ENCODE assay signal across 18 cellular contexts in genomic region chr16:88762941-88763340, GRCh38. TPM values are rescaled to one million over a fixed set of nuclear protein-coding genes. Genes with fewer than 3 reads are reported as not detected.
DNase-seq lines count a peak whose midpoint lies in the region; ATAC-seq, FAIRE-seq and TF ChIP-seq lines count a peak whose summit lies in the region.
"Had no signal": no experiment of that assay in that cellular context is flagged by ENCODE, and none has a peak within 500 bp of the region (broad histone marks: within the 10 kb centered on the region; RNA-seq: fewer than 3 reads in every experiment).

No MANE protein-coding gene starts in this region.

- H2AFZ ChIP-seq in H1 (ENCODE audit: low read length) = no peak overlapping the region

- H3K23me2 ChIP-seq in H1 (ENCODE audit: low read depth, low read length) = no peaks in the 10 kb centered on the region

- H3K9ac ChIP-seq in HUES6 (ENCODE audit: low read length) (no peak overlapping the region), H1 (replicated peaks in 1 of 4; ENCODE audit: extremely low read depth in 1 of 4, low read depth in 3 of 4, low read length in 3 of 4) (peak overlapping the region in 1 of 4 experiments; percentile 31; a peak in 2 of 7 replicates)
- H3K9ac ChIP-seq: SK-N-SH had no signal

- FAIRE-seq in H1 (lab: Jason Lieb, UNC) = no peak
- FAIRE-seq: HTR-8/SVneo had no signal

- H2BK20ac ChIP-seq in H1 (ENCODE audit: low read length) = no peak overlapping the region; the same call in 1 of the 2 replicates

- peak overlapping the region; percentile 95 for H2BK12ac ChIP-seq in H1 (ENCODE audit: low read depth, low read length)

- no peak overlapping the region for H2BK120ac ChIP-seq in H1 (replicated peaks; ENCODE audit: low read depth, low read length)

- TF ChIP-seq POLR2A in H1 (IDR thresholded peaks at IDR 0.05; ENCODE audit: control extremely low read depth in 1 of 2, low read depth in 2 of 2, low read length in 2 of 2) = no peak
- no peak for TF ChIP-seq POLR2A in thyroid gland (IDR thresholded peaks at IDR 0.05)

- peaks cover 51% of the 10 kb centered on the region for H3K4me1 ChIP-seq in HUES6 (ENCODE audit: control insufficient read depth, insufficient read depth, low read length)
- H3K4me1 ChIP-seq in H1 (replicated peaks in 1 of 4; ENCODE audit: control insufficient read depth in 3 of 4, insufficient read depth in 4 of 4, low read length in 3 of 4) = peaks cover 4 to 37% (median 29%) of the 10 kb centered on the region in 4 experiments
- H3K4me1 ChIP-seq in mesodermal cell (ENCODE audit: control insufficient read depth, insufficient read depth, low read length, poor library complexity, severe bottlenecking) = peaks cover 55% of the 10 kb centered on the region
- H3K4me1 ChIP-seq in thyroid gland = peaks cover 74 to 100% of the 10 kb centered on the region in 2 donors

- CTCF ChIA-PET in H1 (lab: Charles Lee; ENCODE audit: partially characterized antibody) = interaction anchor here (0.6 to 25.0 kb wide), 15 partner anchors 10 to 470 kb away, joined by 3 to 251 read pairs (median 5); no protein-coding TSS in a partner anchor

- H3K27ac ChIP-seq in HUES6 (ENCODE audit: low read depth, low read length) = peak overlapping the region; percentile 25; the same call in 1 of the 2 replicates
- peak overlapping the region; percentile 64 for H3K27ac ChIP-seq in H1 (ENCODE audit: low read depth, low read length)
- peak overlapping the region; percentile 47 for H3K27ac ChIP-seq in mesodermal cell (ENCODE audit: low read depth, low read length, severe bottlenecking)
- peak overlapping the region; percentile 62 to 72 (median 67) for H3K27ac ChIP-seq in thyroid gland
- H3K27ac ChIP-seq: thoracic aorta had no signal

- peaks cover 2 to 13% of the 10 kb centered on the region in 2 experiments for H4K20me1 ChIP-seq in H1 (replicated peaks in 1 of 2; ENCODE audit: control insufficient read depth in 1 of 2, insufficient read depth in 2 of 2, low read length in 2 of 2)

- H4K91ac ChIP-seq in H1 (replicated peaks; ENCODE audit: insufficient read length, low read length) = peak overlapping the region; percentile 66

- peak overlapping the region; percentile 30 to 64; a peak in 3 of 4 replicates for H3K4me2 ChIP-seq in H1 (ENCODE audit: insufficient read depth in 1 of 2, low read depth in 2 of 2, low read length in 2 of 2)
- H3K4me2 ChIP-seq: SK-N-SH had no signal

- no peak overlapping the region for H3K4ac ChIP-seq in H1 (replicated peaks; ENCODE audit: insufficient read length, low read depth, low read length)

- peaks cover 0 to 2% of the 10 kb centered on the region in 2 experiments; a peak in 2 of 4 replicates for H3K79me2 ChIP-seq in H1 (ENCODE audit: control insufficient read depth in 1 of 2, insufficient read depth in 2 of 2, low read length in 2 of 2)

- no peak for TF ChIP-seq RAD21 in H1 (IDR thresholded peaks at IDR 0.05 in 1 of 2, conservative IDR thresholded peaks at IDR 0.05 in 1 of 2; ENCODE audit: low read depth in 2 of 2, low read length in 2 of 2)

- H3K56ac ChIP-seq in H1 (replicated peaks; ENCODE audit: insufficient read length, low read depth, low read length) = no peak overlapping the region

- WGBS in H1 (ENCODE audit: extremely low coverage in 1 of 2, insufficient coverage in 1 of 2, insufficient read length in 1 of 2, insufficient replicate concordance in 2 of 2, low coverage in 1 of 2, low lambda C conversion rate in 2 of 2, missing lambda C conversion rate in 1 of 2), 2 experiments = 77% methylated on average over 10 of the region's 10 CpGs; no CpG with 5 or more reads in 1 of the 2 experiments
- 76 to 81% methylated on average over 9 to 10 of the region's 10 CpGs for WGBS in mesodermal cell (ENCODE audit: insufficient coverage in 2 of 2), 2 experiments
- 64 to 82% methylated on average over 9 to 10 of the region's 10 CpGs for WGBS in thyroid gland, 2 donors

- no peak for TF ChIP-seq EP300 in H1 (IDR thresholded peaks at IDR 0.05; ENCODE audit: borderline replicate concordance in 1 of 2, low read depth in 2 of 2, low read length in 2 of 2)

- no peak overlapping the region for H2BK15ac ChIP-seq in H1 (ENCODE audit: low read length)

- H3K23ac ChIP-seq in H1 (ENCODE audit: insufficient read length) = no peak overlapping the region

- POLR2A ChIA-PET in H1 (lab: Charles Lee; ENCODE audit: partially characterized antibody) = interaction anchor here (1.8 to 4.1 kb wide), 6 partner anchors 10 to 48 kb away, joined by 3 to 22 read pairs (median 12); partner anchors contain the start of gene APRT

- peak overlapping the region; percentile 36; the same call in 1 of the 2 replicates for H4K8ac ChIP-seq in H1 (ENCODE audit: extremely low read depth, insufficient read depth, low read length)

- H2BK5ac ChIP-seq in H1 (ENCODE audit: low read depth, low read length) = peak overlapping the region; percentile 82

- no peak overlapping the region for H3K14ac ChIP-seq in H1 (ENCODE audit: insufficient read length)

- H3K36me3 ChIP-seq in HUES6 (ENCODE audit: control insufficient read depth, insufficient read depth, low read length) (no peaks in the 10 kb centered on the region), H1 (ENCODE audit: control insufficient read depth in 2 of 4, insufficient read depth in 4 of 4, low read length in 3 of 4) (no peaks in the 10 kb centered on the region), mesodermal cell (ENCODE audit: control insufficient read depth, insufficient read depth, low read length) (peaks cover 6% of the 10 kb centered on the region), thyroid gland (no peaks in the 10 kb centered on the region)
- H3K36me3 ChIP-seq: Peyer's patch, thoracic aorta had no signal

- TF ChIP-seq CTCF in H1 (IDR thresholded peaks at IDR 0.05; ENCODE audit: control extremely low read depth in 1 of 3, insufficient read depth in 1 of 3, low read depth in 1 of 3, low read length in 3 of 3) (no peak), thyroid gland (IDR thresholded peaks at IDR 0.05) (no peak)

- ATAC-seq in GM18909 (IDR thresholded peaks at IDR 0.05; ENCODE audit: poor library complexity, unreplicated experiment) (no peak), HG03280 (IDR thresholded peaks at IDR 0.05; ENCODE audit: unreplicated experiment) (no peak), GM19395 (IDR thresholded peaks at IDR 0.05; ENCODE audit: unreplicated experiment) (no peak)
- ATAC-seq: activated CD8-positive, alpha-beta T cell treated with anti-CD3 and anti-CD28 coated beads for 36 hours; heart left ventricle had no signal

- peaks cover 67% of the 10 kb centered on the region; the same call in 1 of the 2 replicates for H3K27me3 ChIP-seq in HUES6 (ENCODE audit: control insufficient read depth, insufficient read depth, low read length)
- no peaks in the 10 kb centered on the region for H3K27me3 ChIP-seq in H1 (replicated peaks in 1 of 4; ENCODE audit: control insufficient read depth in 3 of 4, extremely low read depth in 1 of 4, insufficient read depth in 3 of 4, low read length in 3 of 4)
- no peaks in the 10 kb centered on the region for H3K27me3 ChIP-seq in thyroid gland
- H3K27me3 ChIP-seq: heart left ventricle, Peyer's patch had no signal

- peak overlapping the region; percentile 41 for H4K5ac ChIP-seq in H1 (ENCODE audit: insufficient read length, low read depth, low read length)

- no peaks in the 10 kb centered on the region for H3K9me3 ChIP-seq in HUES6 (ENCODE audit: control insufficient read depth, insufficient read depth, low read depth, low read length)
- H3K9me3 ChIP-seq in H1 (ENCODE audit: insufficient read depth in 2 of 2, low read depth in 1 of 2, low read length in 1 of 2) = no peaks in the 10 kb centered on the region
- H3K9me3 ChIP-seq in mesodermal cell (ENCODE audit: control insufficient read depth, low read length) = no peaks in the 10 kb centered on the region
- H3K9me3 ChIP-seq in thyroid gland = no peaks in the 10 kb centered on the region
- H3K9me3 ChIP-seq: Peyer's patch, SK-N-SH, thoracic aorta had no signal

- H3K4me3 ChIP-seq in HUES6 (ENCODE audit: low read depth, low read length) (no peak overlapping the region), H1 (ENCODE audit: extremely low read depth in 1 of 4, insufficient read depth in 2 of 4, low read depth in 3 of 4, low read length in 4 of 4) (no peak overlapping the region), mesodermal cell (ENCODE audit: extremely low read depth, insufficient read depth, low read length, poor library complexity, severe bottlenecking) (no peak overlapping the region), thyroid gland (replicated peaks in 1 of 3) (no peak overlapping the region)
- H3K4me3 ChIP-seq: heart left ventricle, Peyer's patch, thoracic aorta had no signal

- intact Hi-C loops in thyroid gland (cut with DNase I) = no loop called here

- H3K18ac ChIP-seq in H1 (ENCODE audit: extremely low read depth, low read length) = peak overlapping the region; percentile 78; the same call in 1 of the 2 replicates

- peak overlapping the region; percentile 92 for H2AK5ac ChIP-seq in H1 (ENCODE audit: low read depth, low read length)

- DNase-seq in H1 (ENCODE audit: low read depth in 1 of 2, low spot score in 2 of 2) = no peak
- no peak for DNase-seq in thyroid gland
- DNase-seq in stimulated activated CD4-positive, alpha-beta T cell treated with anti-CD3 and anti-CD28 coated beads, Interleukin-4, amount 100 ng/mL, for 24 hours = no peak
- DNase-seq: activated CD8-positive, alpha-beta T cell treated with anti-CD3 and anti-CD28 coated beads for 36 hours; activated naive CD4-positive, alpha-beta T cell treated with anti-CD3 and anti-CD28 coated beads, Interleukin-2, amount 10 ng/mL, durations not matched to agents 7 days and 5 days; activated T-cell treated with anti-CD3 and anti-CD28 coated beads, Interleukin-2, amount 50 U/mL, for 24 hours; anterior cingulate cortex; GOT3; heart left ventricle; Peyer's patch; SK-N-SH had no signal

- peaks cover 6% of the 10 kb centered on the region for H3K79me1 ChIP-seq in H1 (ENCODE audit: low read depth, low read length)

RNA-seq across cellular contexts. Expression of gene PIEZO1, which starts 22.1 kb away (rescaled TPM):
- 63.6 and 67.5 TPM in 2 replicates for total RNA-seq in H1 (2021; fragmentation: NEBNext Ultra II Directional; extraction: Animal tissue kit (Norgen Biotek cat#: 25700))
- polyA plus RNA-seq in H1 (2011; rRNA removed) = 42.3 and 62.6 TPM in 2 replicates
- 43.1 TPM for polyA plus RNA-seq in H1 (2011; cell fraction: cytosol; rRNA removed)
- 361 TPM for polyA plus RNA-seq in H1 (2011; cell fraction: nucleus; rRNA removed)
- 37.5 to 75.6 TPM (median 65.9 TPM) in 4 replicates for polyA plus RNA-seq in H1 (2012, experiment 1 of 2)
- 43.7 TPM for polyA plus RNA-seq in H1 (2012, experiment 2 of 2)
- polyA plus RNA-seq in H1 (2013, experiment 1 of 2) = 76.1 TPM
- polyA plus RNA-seq in H1 (2013, experiment 2 of 2) = 73.2 TPM
- 19.7 and 34.2 TPM in 2 replicates for polyA minus RNA-seq in H1 (2011; rRNA and poly(A)+ RNA removed)
- 33.0 TPM for polyA minus RNA-seq in H1 (2011; cell fraction: cytosol; rRNA and poly(A)+ RNA removed)
- polyA minus RNA-seq in H1 (2011; cell fraction: nucleus; rRNA and poly(A)+ RNA removed) = 63.0 TPM
- polyA plus RNA-seq in mesodermal cell (2013, experiment 1 of 2) = 99.8 TPM
- 78.4 TPM for polyA plus RNA-seq in mesodermal cell (2013, experiment 2 of 2)
- 100 to 1,000 TPM in 3 of 4 donors, 10 to 100 TPM in 1; 81.2 to 145 (median 113) TPM for total RNA-seq in thyroid gland

RNA-seq across cellular contexts. Expression of gene CDT1, which starts 40.6 kb away (rescaled TPM):
- 95.4 and 96.5 TPM in 2 replicates for total RNA-seq in H1 (2021; fragmentation: NEBNext Ultra II Directional; extraction: Animal tissue kit (Norgen Biotek cat#: 25700))
- polyA plus RNA-seq in H1 (2011; rRNA removed) = 76.7 and 141 TPM in 2 replicates
- 58.9 TPM for polyA plus RNA-seq in H1 (2011; cell fraction: cytosol; rRNA removed)
- polyA plus RNA-seq in H1 (2011; cell fraction: nucleus; rRNA removed) = 87.0 TPM
- polyA plus RNA-seq in H1 (2012, experiment 1 of 2) = 38.0 to 88.5 TPM (median 80.4 TPM) in 4 replicates
- 81.9 TPM for polyA plus RNA-seq in H1 (2012, experiment 2 of 2)
- 43.2 TPM for polyA plus RNA-seq in H1 (2013, experiment 1 of 2)
- 40.8 TPM for polyA plus RNA-seq in H1 (2013, experiment 2 of 2)
- polyA minus RNA-seq in H1 (2011; rRNA and poly(A)+ RNA removed) = 33.2 and 36.2 TPM in 2 replicates
- polyA minus RNA-seq in H1 (2011; cell fraction: cytosol; rRNA and poly(A)+ RNA removed) = 144 TPM
- 89.1 TPM for polyA minus RNA-seq in H1 (2011; cell fraction: nucleus; rRNA and poly(A)+ RNA removed)
- 23.4 TPM for polyA plus RNA-seq in mesodermal cell (2013, experiment 1 of 2)
- 24.0 TPM for polyA plus RNA-seq in mesodermal cell (2013, experiment 2 of 2)
- 1 to 10 TPM in 2 of 4 donors, under 1 TPM in 2; 0.33 to 1.8 (median 0.99) TPM for total RNA-seq in thyroid gland

RNA-seq across cellular contexts. Expression of gene APRT, which starts 48.8 kb away (rescaled TPM):
- total RNA-seq in H1 (2021; fragmentation: NEBNext Ultra II Directional; extraction: Animal tissue kit (Norgen Biotek cat#: 25700)) = 221 and 244 TPM in 2 replicates
- polyA plus RNA-seq in H1 (2011; rRNA removed) = 267 and 272 TPM in 2 replicates
- polyA plus RNA-seq in H1 (2011; cell fraction: cytosol; rRNA removed) = 183 TPM
- polyA plus RNA-seq in H1 (2011; cell fraction: nucleus; rRNA removed) = 229 TPM
- polyA plus RNA-seq in H1 (2012, experiment 1 of 2) = 277 to 336 TPM (median 307 TPM) in 4 replicates
- 319 TPM for polyA plus RNA-seq in H1 (2012, experiment 2 of 2)
- polyA plus RNA-seq in H1 (2013, experiment 1 of 2) = 268 TPM
- 292 TPM for polyA plus RNA-seq in H1 (2013, experiment 2 of 2)
- 35.1 and 46.4 TPM in 2 replicates for polyA minus RNA-seq in H1 (2011; rRNA and poly(A)+ RNA removed)
- 153 TPM for polyA minus RNA-seq in H1 (2011; cell fraction: cytosol; rRNA and poly(A)+ RNA removed)
- 113 TPM for polyA minus RNA-seq in H1 (2011; cell fraction: nucleus; rRNA and poly(A)+ RNA removed)
- 112 TPM for polyA plus RNA-seq in mesodermal cell (2013, experiment 1 of 2)
- 94.0 TPM for polyA plus RNA-seq in mesodermal cell (2013, experiment 2 of 2)
- 100 to 1,000 TPM in 3 of 4 donors, 10 to 100 TPM in 1; 88.9 to 182 (median 118) TPM for total RNA-seq in thyroid gland

RNA-seq across cellular contexts. Expression of gene CTU2, which starts 56.6 kb away (rescaled TPM):
- 42.9 and 49.7 TPM in 2 replicates for total RNA-seq in H1 (2021; fragmentation: NEBNext Ultra II Directional; extraction: Animal tissue kit (Norgen Biotek cat#: 25700))
- polyA plus RNA-seq in H1 (2011; rRNA removed) = 32.7 and 45.4 TPM in 2 replicates
- 29.7 TPM for polyA plus RNA-seq in H1 (2011; cell fraction: cytosol; rRNA removed)
- 60.2 TPM for polyA plus RNA-seq in H1 (2011; cell fraction: nucleus; rRNA removed)
- 22.3 to 36.0 TPM (median 28.1 TPM) in 4 replicates for polyA plus RNA-seq in H1 (2012, experiment 1 of 2)
- polyA plus RNA-seq in H1 (2012, experiment 2 of 2) = 31.0 TPM
- 62.2 TPM for polyA plus RNA-seq in H1 (2013, experiment 1 of 2)
- 60.5 TPM for polyA plus RNA-seq in H1 (2013, experiment 2 of 2)
- 10.7 and 10.9 TPM in 2 replicates for polyA minus RNA-seq in H1 (2011; rRNA and poly(A)+ RNA removed)
- polyA minus RNA-seq in H1 (2011; cell fraction: cytosol; rRNA and poly(A)+ RNA removed) = 19.5 TPM
- polyA minus RNA-seq in H1 (2011; cell fraction: nucleus; rRNA and poly(A)+ RNA removed) = 20.0 TPM
- polyA plus RNA-seq in mesodermal cell (2013, experiment 1 of 2) = 21.9 TPM
- 16.2 TPM for polyA plus RNA-seq in mesodermal cell (2013, experiment 2 of 2)
- total RNA-seq in thyroid gland = 10 to 100 TPM in 2 of 4 donors, 1 to 10 TPM in 2; 7.7 to 21.2 (median 13.6) TPM

RNA-seq across cellular contexts. Expression of gene RNF166, which starts 56.7 kb away (rescaled TPM):
- 28.7 and 31.2 TPM in 2 replicates for total RNA-seq in H1 (2021; fragmentation: NEBNext Ultra II Directional; extraction: Animal tissue kit (Norgen Biotek cat#: 25700))
- 29.8 and 36.6 TPM in 2 replicates for polyA plus RNA-seq in H1 (2011; rRNA removed)
- 33.3 TPM for polyA plus RNA-seq in H1 (2011; cell fraction: cytosol; rRNA removed)
- polyA plus RNA-seq in H1 (2011; cell fraction: nucleus; rRNA removed) = 86.5 TPM
- polyA plus RNA-seq in H1 (2012, experiment 1 of 2) = 11.9 to 24.8 TPM (median 22.4 TPM) in 4 replicates
- 21.8 TPM for polyA plus RNA-seq in H1 (2012, experiment 2 of 2)
- polyA plus RNA-seq in H1 (2013, experiment 1 of 2) = 24.2 TPM
- 22.1 TPM for polyA plus RNA-seq in H1 (2013, experiment 2 of 2)
- 11.7 and 12.3 TPM in 2 replicates for polyA minus RNA-seq in H1 (2011; rRNA and poly(A)+ RNA removed)
- 23.6 TPM for polyA minus RNA-seq in H1 (2011; cell fraction: cytosol; rRNA and poly(A)+ RNA removed)
- polyA minus RNA-seq in H1 (2011; cell fraction: nucleus; rRNA and poly(A)+ RNA removed) = 24.6 TPM
- 30.4 TPM for polyA plus RNA-seq in mesodermal cell (2013, experiment 1 of 2)
- polyA plus RNA-seq in mesodermal cell (2013, experiment 2 of 2) = 27.9 TPM
- total RNA-seq in thyroid gland = 10 to 100 TPM; 12.5 to 26.8 (median 19.1) TPM

Comparison
In these comparisons a context has a peak if more than half of its experiments do, and no peak if none do; other contexts are left out.
1. RNA of gene CDT1, which starts 40.6 kb away (total RNA-seq): 95.4 to 96.5 TPM in H1; 0.33 to 1.8 TPM in thyroid gland; every median in the first group is over 10 times any median in the second.
2. Peak in every context shown above with its lines, with median percentiles within 50 percentile points of each other: H3K27ac ChIP-seq.